ENCODE assay signal across 8 cellular contexts in the genomic region with DNA sequence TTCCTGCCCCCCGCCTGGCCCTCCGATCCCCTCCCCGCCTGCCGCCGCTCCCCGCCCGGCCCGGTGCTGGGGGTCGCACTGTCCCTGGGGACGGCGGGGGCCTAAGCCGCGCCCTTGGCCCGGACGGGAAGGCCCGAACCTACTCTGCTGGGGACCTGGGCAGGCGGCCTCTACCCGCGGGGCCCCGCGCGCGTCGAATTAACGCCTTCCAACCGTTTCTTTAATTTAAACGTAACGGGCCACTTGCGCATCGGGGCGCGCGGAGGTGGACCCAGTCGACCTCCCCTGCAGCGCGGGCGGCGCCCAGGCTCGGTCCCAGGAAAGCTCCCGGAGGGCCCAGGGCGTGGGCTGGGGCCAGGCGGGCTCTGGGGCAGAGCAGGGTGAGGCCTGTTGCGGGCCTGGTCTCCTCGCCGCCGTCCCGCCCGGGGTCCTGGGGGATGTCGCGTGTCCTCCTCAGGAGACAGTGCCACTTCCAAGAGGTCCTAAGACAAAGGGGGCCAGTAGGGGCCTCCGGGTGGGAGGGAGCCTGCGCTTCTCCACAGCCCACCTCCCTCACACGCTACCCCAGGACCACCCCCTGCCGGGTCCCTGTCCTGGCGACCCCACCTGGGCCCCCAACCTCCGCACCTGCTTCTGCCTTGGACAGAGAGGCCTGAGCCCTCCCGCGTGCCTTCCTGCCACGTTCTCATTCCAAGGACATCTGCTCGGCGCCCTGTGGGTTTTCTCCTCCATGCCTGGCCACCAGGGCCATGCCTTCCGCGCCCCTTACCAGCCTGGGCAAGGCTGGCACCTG. TPM values are rescaled to one million over a fixed set of nuclear protein-coding genes. Genes with fewer than 3 reads are reported as not detected.
DNase-seq lines count a peak whose midpoint lies in the region; ATAC-seq and TF ChIP-seq lines count a peak whose summit lies in the region.

No MANE protein-coding gene starts in this region.

- H3K79me2 ChIP-seq in GM23338 (replicated peaks; ENCODE audit: insufficient read depth) (no peaks in the 10 kb centered on the region), neural cell (replicated peaks; ENCODE audit: insufficient read depth, low read length) (peaks cover 3% of the 10 kb centered on the region), mesendoderm (ENCODE audit: control insufficient read depth, insufficient read depth, low read length) (no peaks in the 10 kb centered on the region)

- peaks cover 16% of the 10 kb centered on the region; the same call in 2 of the 3 replicates for H3K9me3 Mint-ChIP-seq in GM23338
- no peaks in the 10 kb centered on the region for H3K9me3 Mint-ChIP-seq in dendritic cell treated with granulocyte-macrophage colony-stimulating factor and Interleukin-4, amounts not matched to agents 40 ng/mL and 50 ng/mL, for 4 days

- H3K4me3 ChIP-seq in AG04450 (ENCODE audit: low read depth, low read length) (peak overlapping the region; percentile 39), GM23338 (peak overlapping the region; percentile 73), neural cell (ENCODE audit: low read length) (peak overlapping the region; percentile 69), mesendoderm (ENCODE audit: low read length) (no peak overlapping the region)

- H3K27ac ChIP-seq in AG04450 (ENCODE audit: low read depth, low read length) (no peak overlapping the region), GM23338 (ENCODE audit: low read depth) (no peak overlapping the region), neural cell (ENCODE audit: low read length) (no peak overlapping the region), mesendoderm (ENCODE audit: low read depth, low read length) (no peak overlapping the region)

- H3K27ac Mint-ChIP-seq in GM23338 = no peak overlapping the region
- no peak overlapping the region for H3K27ac Mint-ChIP-seq in dendritic cell treated with granulocyte-macrophage colony-stimulating factor and Interleukin-4, amounts not matched to agents 40 ng/mL and 50 ng/mL, for 4 days

- H3F3A ChIP-seq in GM23338 (replicated peaks; ENCODE audit: low read depth) (0 out of 2 replicates have a peak, but pooled peaks cover 7% of the 10 kb centered on the region), neural cell (ENCODE audit: insufficient read depth, low read length, poor library complexity, severe bottlenecking) (no peaks in the 10 kb centered on the region)

- no peak for TF ChIP-seq EP300 in neural cell (conservative IDR thresholded peaks at IDR 0.05; ENCODE audit: poor library complexity, severe bottlenecking)

- H3K9me2 ChIP-seq in GM23338 (ENCODE audit: insufficient read depth) (0 out of 2 replicates have a peak, but pooled peaks cover 8% of the 10 kb centered on the region), neural cell (ENCODE audit: insufficient read depth, low read length) (no peaks in the 10 kb centered on the region)

- H3K4me1 ChIP-seq in GM23338 (ENCODE audit: insufficient read depth) (peaks cover 5% of the 10 kb centered on the region; the same call in 1 of the 2 replicates), mesendoderm (ENCODE audit: control insufficient read depth, low read depth, low read length) (no peaks in the 10 kb centered on the region)

- no peak overlapping the region for H3K23ac ChIP-seq in mesendoderm (ENCODE audit: low read length)

- no peak overlapping the region for H3K56ac ChIP-seq in mesendoderm (ENCODE audit: low read length)

- H3K4me1 Mint-ChIP-seq in GM23338 = peaks cover 13% of the 10 kb centered on the region
- no peaks in the 10 kb centered on the region for H3K4me1 Mint-ChIP-seq in dendritic cell treated with granulocyte-macrophage colony-stimulating factor and Interleukin-4, amounts not matched to agents 40 ng/mL and 50 ng/mL, for 4 days (ENCODE audit: low read depth)

- ATAC-seq in GM23338 (peak; percentile 34), HG03095 (IDR thresholded peaks at IDR 0.05; ENCODE audit: unreplicated experiment) (no peak)

- CTCF ChIA-PET in AG04450 (lab: Charles Lee) = no interaction called here

- no peak overlapping the region for H4K5ac ChIP-seq in mesendoderm (ENCODE audit: low read length)

- DNase-seq in AG04450 (ENCODE audit: low read depth, low spot score) (no peak), GM23338 (ENCODE audit: low spot score) (peak; percentile 38), mesendoderm (no peak), HPDE6-E6E7 (ENCODE audit: extremely low spot score) (no peak)
- DNase-seq in stimulated activated CD4-positive, alpha-beta T cell treated with anti-CD3 and anti-CD28 coated beads, Interleukin-15, amount 100 ng/mL, for 24 hours = no peak

- no peaks in the 10 kb centered on the region; the same call in 1 of the 2 replicates for H4K20me1 ChIP-seq in GM23338 (replicated peaks; ENCODE audit: insufficient read depth)
- no peaks in the 10 kb centered on the region for H4K20me1 ChIP-seq in neural cell (ENCODE audit: insufficient read depth)

- H3K36me3 Mint-ChIP-seq in GM23338 (ENCODE audit: low read depth) = no peaks in the 10 kb centered on the region; the same call in 1 of the 3 replicates
- H3K36me3 Mint-ChIP-seq in dendritic cell treated with granulocyte-macrophage colony-stimulating factor and Interleukin-4, amounts not matched to agents 40 ng/mL and 50 ng/mL, for 4 days (ENCODE audit: low read depth) = no peaks in the 10 kb centered on the region

- H3K9me3 ChIP-seq in AG04450 (ENCODE audit: control insufficient read depth, insufficient read depth, low read length) = peaks cover 5% of the 10 kb centered on the region; the same call in 1 of the 2 replicates
- H3K9me3 ChIP-seq in neural cell (ENCODE audit: low read length) = no peaks in the 10 kb centered on the region

- no peak for TF ChIP-seq CTCF in AG04450 (IDR thresholded peaks at IDR 0.05; ENCODE audit: low read depth, low read length)
- TF ChIP-seq CTCF in GM23338 (conservative IDR thresholded peaks at IDR 0.05; ENCODE audit: low read depth in 2 of 2) = no peak
- TF ChIP-seq CTCF in neural cell (IDR thresholded peaks at IDR 0.05; ENCODE audit: poor library complexity, severe bottlenecking) = no peak

- H3K4me2 ChIP-seq in GM23338 = peak overlapping the region; percentile 89
- H3K4me2 ChIP-seq in neural cell (ENCODE audit: low read length) = no peak overlapping the region
- no peak overlapping the region for H3K4me2 ChIP-seq in mesendoderm (ENCODE audit: low read length)

- H3K27me3 ChIP-seq in AG04450 (ENCODE audit: control insufficient read depth, insufficient read depth, low read length) (peaks cover 29% of the 10 kb centered on the region), GM23338 (ENCODE audit: insufficient read depth) (peaks cover 78% of the 10 kb centered on the region), neural cell (ENCODE audit: insufficient read depth, low read depth, low read length) (peaks cover 20% of the 10 kb centered on the region), mesendoderm (ENCODE audit: insufficient read depth, low read length, poor library complexity) (peaks cover 30% of the 10 kb centered on the region)

- H3K4me3 Mint-ChIP-seq in GM23338 = peak overlapping the region; percentile 61
- peak overlapping the region; percentile 28 for H3K4me3 Mint-ChIP-seq in dendritic cell treated with granulocyte-macrophage colony-stimulating factor and Interleukin-4, amounts not matched to agents 40 ng/mL and 50 ng/mL, for 4 days

- H3K18ac ChIP-seq in mesendoderm (ENCODE audit: low read length) = no peak overlapping the region

- POLR2A ChIA-PET in AG04450 (lab: Yijun Ruan, JAX) = no interaction called here

- H3K27me3 Mint-ChIP-seq in GM23338 (ENCODE audit: insufficient read depth, low read depth, poor library complexity) = peaks cover 45% of the 10 kb centered on the region
- peaks cover 60% of the 10 kb centered on the region for H3K27me3 Mint-ChIP-seq in dendritic cell treated with granulocyte-macrophage colony-stimulating factor and Interleukin-4, amounts not matched to agents 40 ng/mL and 50 ng/mL, for 4 days

- no peak overlapping the region for H3K4ac ChIP-seq in mesendoderm (ENCODE audit: low read depth, low read length)

- H2AFZ ChIP-seq in GM23338 (peak overlapping the region; percentile 84; the same call in 1 of the 2 replicates), neural cell (ENCODE audit: low read depth, low read length) (peak overlapping the region; percentile 51)

- no peaks in the 10 kb centered on the region for H3K36me3 ChIP-seq in GM23338 (ENCODE audit: insufficient read depth)
- H3K36me3 ChIP-seq in neural cell (ENCODE audit: insufficient read depth, low read length) = no peaks in the 10 kb centered on the region
- no peaks in the 10 kb centered on the region for H3K36me3 ChIP-seq in mesendoderm (ENCODE audit: control insufficient read depth, insufficient read depth, low read length)

- H4K8ac ChIP-seq in mesendoderm (ENCODE audit: low read depth, low read length) = no peak overlapping the region

- intact Hi-C loops in dendritic cell treated with granulocyte-macrophage colony-stimulating factor and Interleukin-4, amounts not matched to agents 40 ng/mL and 50 ng/mL, for 4 days (cut with micrococcal nuclease) = no loop called here

- H2BK5ac ChIP-seq in mesendoderm (ENCODE audit: low read length) = no peak overlapping the region

- peak overlapping the region; percentile 66 for H3K9ac ChIP-seq in neural cell (ENCODE audit: low read length)
- H3K9ac ChIP-seq in mesendoderm (ENCODE audit: low read length) = no peak overlapping the region

- no peak for TF ChIP-seq RAD21 in neural cell (conservative IDR thresholded peaks at IDR 0.05)

- no CpG with 5 or more reads among the region's 63 CpGs for WGBS in mesendoderm (ENCODE audit: extremely low coverage, insufficient coverage, low lambda C conversion rate)

- no peaks in the 10 kb centered on the region for H3K79me1 ChIP-seq in mesendoderm (ENCODE audit: low read length)

- no peak overlapping the region for H2BK15ac ChIP-seq in mesendoderm (replicated peaks; ENCODE audit: low read depth)

- H2AK5ac ChIP-seq in mesendoderm (ENCODE audit: low read length) = no peak overlapping the region

- no peak overlapping the region for H2BK120ac ChIP-seq in mesendoderm (ENCODE audit: low read depth, low read length)

TF ChIP-seq in GM23338, 12 proteins besides CTCF, POLR2A, EP300 and RAD21 (continues in another document):
- TF ChIP-seq EZH2 (IDR thresholded peaks at IDR 0.05; ENCODE audit: low read depth, unreplicated experiment) = peak; percentile 31

TF ChIP-seq in neural cell, 6 proteins besides CTCF, POLR2A, EP300 and RAD21 (continues in another document):
- no peak for TF ChIP-seq EZH2 (IDR thresholded peaks at IDR 0.05; ENCODE audit: borderline replicate concordance, insufficient read depth, low read length, poor library complexity, severe bottlenecking)
- no peak for TF ChIP-seq TAF1 (IDR thresholded peaks at IDR 0.05; ENCODE audit: low read depth)
- TF ChIP-seq SMC3 (conservative IDR thresholded peaks at IDR 0.05; ENCODE audit: poor library complexity) = no peak
- TF ChIP-seq MXI1 (conservative IDR thresholded peaks at IDR 0.05; ENCODE audit: poor library complexity, severe bottlenecking) = no peak

RNA-seq across cellular contexts. Expression of gene PTPRN2, which starts 0.7 kb away (rescaled TPM):
- polyA plus RNA-seq in AG04450 (2011; rRNA removed) (0.02 and 0.04 TPM in 2 replicates), GM23338 (2016; fragmentation: Nextera tagmentation; extraction: Ambion mirVana) (0.87 and 1.4 TPM in 2 replicates), neural cell (31.0 and 45.5 TPM in 2 replicates)
- polyA minus RNA-seq in AG04450 (2011; rRNA and poly(A)+ RNA removed) = 0.09 TPM in 1 of 2 replicates, not detected in the other
- total RNA-seq in GM23338 (2014; rRNA removed; shearing (Covaris generic)) = 3.7 and 4.0 TPM in 2 replicates
- polyA minus RNA-seq in neural cell = 59.0 and 73.5 TPM in 2 replicates
- polyA plus RNA-seq in mesendoderm (2013, experiment 1 of 2) = 0.59 TPM
- polyA plus RNA-seq in mesendoderm (2013, experiment 2 of 2) = 0.45 TPM

Comparison
In these comparisons a context has a peak if more than half of its experiments do, and no peak if none do; other contexts are left out.
1. RNA of gene PTPRN2, which starts 0.7 kb away (polyA plus RNA-seq): 31.0 to 45.5 TPM in neural cell; 0.87 to 1.4 TPM in GM23338 and 0.02 to 0.04 TPM in AG04450; every median in the first group is over 10 times any median in the second.